ENCODE assay signal across 18 cellular contexts in genomic region chr17:65433592-65433991, GRCh38.
A peak's percentile ranks its signal among the peaks of the same experiment; 100 is the strongest.
DNase-seq lines count a peak whose midpoint lies in the region; ATAC-seq and TF ChIP-seq lines count a peak whose summit lies in the region.
"Had no signal": no experiment of that assay in that cellular context is flagged by ENCODE, and none has a peak within 500 bp of the region (broad histone marks: within the 10 kb centered on the region; RNA-seq: fewer than 3 reads in every experiment).

No MANE protein-coding gene starts in this region.

- H3K4me3 ChIP-seq in HCT116 (replicated peaks in 1 of 2; ENCODE audit: low read depth in 1 of 2, low read length in 2 of 2) = no peak overlapping the region
- no peak overlapping the region for H3K4me3 ChIP-seq in choroid plexus epithelial cell (ENCODE audit: low read depth, low read length)
- no peak overlapping the region for H3K4me3 ChIP-seq in osteoblast (ENCODE audit: insufficient read depth, low read length)
- H3K4me3 ChIP-seq: gastroesophageal sphincter, upper lobe of left lung had no signal

- RAD21 ChIA-PET in HCT116 (lab: Charles Lee; ENCODE audit: low non-redundant PET in 1 of 2, low total read pairs in 2 of 2, uncharacterized antibody in 2 of 2, unreplicated experiment in 2 of 2) = no interaction called here

- no peak overlapping the region for H3K9ac ChIP-seq in HCT116 (ENCODE audit: low read length)

- intact Hi-C loops in HCT116 (cut with micrococcal nuclease) = no loop called here

- H4K20me1 ChIP-seq in HCT116 (ENCODE audit: insufficient read depth) (no peaks in the 10 kb centered on the region), osteoblast (ENCODE audit: insufficient read depth, low read length) (no peaks in the 10 kb centered on the region)

- peaks cover 21 to 22% of the 10 kb centered on the region in 2 experiments for H3K4me1 ChIP-seq in HCT116 (ENCODE audit: control insufficient read depth in 1 of 2, insufficient read depth in 2 of 2, low read length in 2 of 2)
- no peaks in the 10 kb centered on the region for H3K4me1 ChIP-seq in osteoblast (ENCODE audit: insufficient read depth, low read length)
- H3K4me1 ChIP-seq: upper lobe of left lung had no signal

- no peaks in the 10 kb centered on the region for H3K9me2 ChIP-seq in HCT116 (ENCODE audit: insufficient read depth)

- H3K36me3 ChIP-seq in HCT116 (ENCODE audit: control insufficient read depth in 1 of 2, insufficient read depth in 2 of 2, low read length in 2 of 2) (no peaks in the 10 kb centered on the region), osteoblast (ENCODE audit: insufficient read depth, low read length) (no peaks in the 10 kb centered on the region)
- H3K36me3 ChIP-seq: gastroesophageal sphincter, upper lobe of left lung had no signal

- H2AFZ ChIP-seq in HCT116 (ENCODE audit: low read depth, low read length, poor library complexity, severe bottlenecking) = no peak overlapping the region
- H2AFZ ChIP-seq in osteoblast (ENCODE audit: low read length) = no peak overlapping the region

- no TSS peak for BruUV-seq in HCT116 (replicated peaks; lab: Mats Ljungman, UMichigan)

- POLR2A ChIA-PET in HCT116 (lab: Charles Lee) = no interaction called here

- ATAC-seq in HCT116 (peak; percentile 24; the same call in 1 of the 2 replicates), GM18505 (IDR thresholded peaks at IDR 0.05; ENCODE audit: unreplicated experiment) (no peak)
- ATAC-seq: activated CD4-positive, alpha-beta T cell treated with anti-CD3 and anti-CD28 coated beads for 36 hours; gastroesophageal sphincter; HepG2 had no signal

- H3K9me3 ChIP-seq in HCT116 (ENCODE audit: control insufficient read depth in 1 of 2, insufficient read depth in 1 of 2, low read depth in 1 of 2, low read length in 2 of 2) (peaks cover 0 to 7% of the 10 kb centered on the region in 2 experiments; a peak in 1 of 4 replicates), osteoblast (ENCODE audit: low read depth, low read length) (no peaks in the 10 kb centered on the region)
- H3K9me3 ChIP-seq: upper lobe of left lung had no signal

- no peaks in the 10 kb centered on the region for H3K79me2 ChIP-seq in HCT116 (ENCODE audit: insufficient read depth, low read length)
- H3K79me2 ChIP-seq in osteoblast (ENCODE audit: insufficient read depth, low read length) = no peaks in the 10 kb centered on the region

- no peak for TF ChIP-seq POLR2A in HCT116 (IDR thresholded peaks at IDR 0.05; ENCODE audit: borderline replicate concordance, extremely low read depth, insufficient read depth, insufficient read length)
- no peak for TF ChIP-seq POLR2A in GM18505 (IDR thresholded peaks at IDR 0.05; ENCODE audit: borderline replicate concordance, extremely low read depth, insufficient read depth, insufficient read length)

- DNase-seq in HCT116 (ENCODE audit: low read depth, low spot score) (no peak), OCI-M1 (lab: John Stamatoyannopoulos, UW) (peak; percentile 24), choroid plexus epithelial cell (ENCODE audit: low read depth) (peak; percentile 27), osteoblast (ENCODE audit: insufficient read length, low spot score, missing footprints) (peak; percentile 44), DMS153 (lab: John Stamatoyannopoulos, UW) (no peak), SHP77 treated with DMSO at 0.1 percent for 48 hours (lab: John Stamatoyannopoulos, UW) (no peak)
- DNase-seq: activated CD4-positive, alpha-beta T cell treated with anti-CD3 and anti-CD28 coated beads for 36 hours; activated effector memory CD4-positive, alpha-beta T cell treated with anti-CD3 and anti-CD28 coated beads, Interleukin-2, amount 50 U/mL, for 16 hours; AML-193; COR-L47; effector CD4-positive, alpha-beta T cell; NCI-H1436; NCI-H524 treated with DMSO at 0.1 percent for 48 hours; nephron progenitor cell; upper lobe of left lung had no signal

- no peaks in the 10 kb centered on the region for H3K27me3 ChIP-seq in HCT116 (ENCODE audit: insufficient read depth, low read length)
- peaks cover 28% of the 10 kb centered on the region for H3K27me3 ChIP-seq in osteoblast (ENCODE audit: insufficient read depth, low read length)
- H3K27me3 ChIP-seq: upper lobe of left lung had no signal

- H3K27ac ChIP-seq in HCT116 (ENCODE audit: low read depth, low read length) (peak overlapping the region; percentile 67), osteoblast (ENCODE audit: low read depth, low read length) (no peak overlapping the region)
- H3K27ac ChIP-seq: gastroesophageal sphincter, upper lobe of left lung had no signal

- CTCF ChIA-PET in HCT116 (lab: Charles Lee) = no interaction called here

- H3K4me2 ChIP-seq in HCT116 (ENCODE audit: low read length) = peak overlapping the region; percentile 30; the same call in 1 of the 2 replicates
- H3K4me2 ChIP-seq in osteoblast (ENCODE audit: insufficient read depth, low read length) = no peak overlapping the region

- TF ChIP-seq CTCF in HCT116 (IDR thresholded peaks at IDR 0.05 in 2 of 3, conservative IDR thresholded peaks at IDR 0.05 in 1 of 3; ENCODE audit: borderline replicate concordance in 1 of 3, insufficient read depth in 1 of 3, low read depth in 2 of 3, low read length in 2 of 3) (no peak), choroid plexus epithelial cell (conservative IDR thresholded peaks at IDR 0.05; ENCODE audit: low read depth, low read length) (no peak), osteoblast (IDR thresholded peaks at IDR 0.05; ENCODE audit: extremely low read depth, low read depth, low read length) (no peak)

- TF ChIP-seq RAD21 in HCT116 (IDR thresholded peaks at IDR 0.05; ENCODE audit: low read depth) = no peak

TF ChIP-seq in HCT116, 20 proteins besides CTCF, POLR2A, EP300 and RAD21:
- no peak for TF ChIP-seq SRF (IDR thresholded peaks at IDR 0.05; ENCODE audit: low read depth)
- peak; percentile 43 for TF ChIP-seq TCF7L2 (IDR thresholded peaks at IDR 0.05; ENCODE audit: borderline replicate concordance, extremely low read depth, insufficient read depth, insufficient read length)

Comparison
In these comparisons a context has a peak if more than half of its experiments do, and no peak if none do; other contexts are left out.
1. DNase-seq: peak in OCI-M1 (single experiment), choroid plexus epithelial cell (single experiment) and osteoblast (single experiment); none in HCT116 (single experiment), DMS153 (single experiment) and SHP77 treated with DMSO at 0.1 percent for 48 hours (single experiment).